ENCODE assay signal across 32 cellular contexts in genomic region chr14:33782923-33783322, GRCh38.
DNase-seq lines count a peak whose midpoint lies in the region; ATAC-seq and TF ChIP-seq lines count a peak whose summit lies in the region.
"Had no signal": no experiment of that assay in that cellular context is flagged by ENCODE, and none has a peak within 500 bp of the region (broad histone marks: within the 10 kb centered on the region; RNA-seq: fewer than 3 reads in every experiment).

No MANE protein-coding gene starts in this region.

- no peak overlapping the region for H3K4me2 ChIP-seq in neural progenitor cell
- H3K4me2 ChIP-seq: SK-N-SH, smooth muscle cell had no signal

- no peaks in the 10 kb centered on the region for H3K27me3 Mint-ChIP-seq in neural progenitor cell (ENCODE audit: insufficient read depth, low read depth)

- H4K20me1 ChIP-seq in neural progenitor cell (ENCODE audit: low read depth): no peaks in the 10 kb centered on the region

- H3F3A ChIP-seq in neural progenitor cell (ENCODE audit: low read depth): peaks cover 12% of the 10 kb centered on the region

- no peaks in the 10 kb centered on the region for H3K79me2 ChIP-seq in neural progenitor cell (ENCODE audit: low read depth)

- peak overlapping the region; percentile 31 for H3K4me3 Mint-ChIP-seq in neural progenitor cell
- H3K4me3 Mint-ChIP-seq: activated B cell treated with CpG ODN at 0.5 μM for 24 hours; activated CD8-positive, alpha-beta memory T cell treated with anti-CD3 and anti-CD28 coated beads, Interleukin-2, amount 10 ng/mL, durations not matched to agents 7 days and 5 days; activated naive CD8-positive, alpha-beta T cell treated with anti-CD3 and anti-CD28 coated beads for 36 hours; activated T-cell treated with anti-CD3 and anti-CD28 coated beads, Interleukin-2, amount 50 U/mL, for 4 hours; naive thymus-derived CD4-positive, alpha-beta T cell had no signal

- H3K27me3 ChIP-seq in SJCRH30: no peaks in the 10 kb centered on the region
- no peaks in the 10 kb centered on the region for H3K27me3 ChIP-seq in neural progenitor cell
- H3K27me3 ChIP-seq in brain microvascular endothelial cell (replicated peaks): no peaks in the 10 kb centered on the region
- H3K27me3 ChIP-seq in body of pancreas: no peaks in the 10 kb centered on the region
- H3K27me3 ChIP-seq: ascending aorta, esophagus muscularis mucosa had no signal

- no peak overlapping the region for H3K9ac ChIP-seq in neural progenitor cell
- H3K9ac ChIP-seq: SK-N-SH had no signal

- intact Hi-C loops in body of pancreas (cut with DNase I): no loop called here

- peaks cover 8% of the 10 kb centered on the region for H3K36me3 Mint-ChIP-seq in neural progenitor cell
- H3K36me3 Mint-ChIP-seq: activated CD8-positive, alpha-beta memory T cell treated with anti-CD3 and anti-CD28 coated beads, Interleukin-2, amount 10 ng/mL, durations not matched to agents 7 days and 5 days; activated naive CD8-positive, alpha-beta T cell treated with anti-CD3 and anti-CD28 coated beads for 36 hours; naive thymus-derived CD4-positive, alpha-beta T cell had no signal

- H3K27ac ChIP-seq in SJCRH30 (no peak overlapping the region), neural progenitor cell (no peak overlapping the region), brain microvascular endothelial cell (no peak overlapping the region), body of pancreas (no peak overlapping the region)
- H3K27ac ChIP-seq: 22Rv1, ascending aorta, esophagus muscularis mucosa had no signal

- no peak for TF ChIP-seq POLR2A in body of pancreas (IDR thresholded peaks at IDR 0.05)

- no peaks in the 10 kb centered on the region for H3K9me3 ChIP-seq in SJCRH30 (replicated peaks)
- H3K9me3 ChIP-seq in neural progenitor cell (ENCODE audit: low read depth): no peaks in the 10 kb centered on the region
- H3K9me3 ChIP-seq in body of pancreas: no peaks in the 10 kb centered on the region
- H3K9me3 ChIP-seq: ascending aorta, esophagus muscularis mucosa, SK-N-SH had no signal

- no peaks in the 10 kb centered on the region for H3K9me3 Mint-ChIP-seq in neural progenitor cell
- H3K9me3 Mint-ChIP-seq: activated B cell treated with CpG ODN at 0.5 μM for 24 hours; activated naive CD8-positive, alpha-beta T cell treated with anti-CD3 and anti-CD28 coated beads for 36 hours; activated T-cell treated with anti-CD3 and anti-CD28 coated beads, Interleukin-2, amount 50 U/mL, for 4 hours had no signal

- peaks cover 6% of the 10 kb centered on the region for H3K4me1 ChIP-seq in SJCRH30
- H3K4me1 ChIP-seq in neural progenitor cell: peaks cover 41% of the 10 kb centered on the region
- H3K4me1 ChIP-seq in body of pancreas: no peaks in the 10 kb centered on the region
- H3K4me1 ChIP-seq: ascending aorta had no signal

- ATAC-seq in body of pancreas: no peak
- ATAC-seq: activated CD8-positive, alpha-beta memory T cell treated with anti-CD3 and anti-CD28 coated beads, Interleukin-2, amount 10 ng/mL, durations not matched to agents 7 days and 5 days; activated T-cell treated with anti-CD3 and anti-CD28 coated beads, Interleukin-2, amount 50 U/mL, for 4 hours; naive thymus-derived CD4-positive, alpha-beta T cell; PC-3; stimulated activated naive CD8-positive, alpha-beta T cell treated with anti-CD3 and anti-CD28 coated beads, Interleukin-15, Interleukin-2, amounts not matched to agents 100 U/mL and 50 U/mL, for 24 hours had no signal

- DNase-seq in DMS153 (lab: John Stamatoyannopoulos, UW) (peak; percentile 14), DMS153 treated with DMSO at 0.1 percent for 48 hours (lab: John Stamatoyannopoulos, UW; ENCODE audit: unreplicated experiment) (no peak), NCI-H1436 treated with DMSO at 0.1 percent for 48 hours (lab: John Stamatoyannopoulos, UW) (peak; percentile 50), SJCRH30 (peak; percentile 19 to 28), neural progenitor cell (ENCODE audit: low spot score) (peak; percentile 38), brain microvascular endothelial cell (no peak), amygdala (lab: John Stamatoyannopoulos, UW) (no peak), body of pancreas (no peak)
- DNase-seq: activated B cell treated with CpG ODN at 0.5 μM for 24 hours; activated CD4-positive, alpha-beta T cell treated with anti-CD3 and anti-CD28 coated beads, Interleukin-2, amount 50 U/mL, for 4 hours; activated CD8-positive, alpha-beta memory T cell treated with anti-CD3 and anti-CD28 coated beads, Interleukin-2, amount 10 ng/mL, durations not matched to agents 7 days and 5 days; activated gamma-delta T cell; activated naive CD8-positive, alpha-beta T cell treated with anti-CD3 and anti-CD28 coated beads for 36 hours; activated T-cell treated with anti-CD3 and anti-CD28 coated beads, Interleukin-2, amount 50 U/mL, for 4 hours; C1 segment of cervical spinal cord; Calu3; central memory CD4-positive, alpha-beta T cell; cortex of kidney; DND-41; foreskin fibroblast; IMR-90; kidney; naive thymus-derived CD4-positive, alpha-beta T cell; NCI-H1694 treated with DMSO at 0.1 percent for 48 hours; NCI-H446 treated with DMSO at 0.1 percent for 48 hours; PC-3; SK-N-SH; stimulated activated naive CD8-positive, alpha-beta T cell treated with anti-CD3 and anti-CD28 coated beads, Interleukin-15, Interleukin-2, amounts not matched to agents 100 U/mL and 50 U/mL, for 24 hours had no signal

- WGBS in body of pancreas, 2 donors: 77 to 87% methylated on average over 6 of the region's 6 CpGs

- peak overlapping the region; percentile 82 for H2AFZ ChIP-seq in neural progenitor cell (replicated peaks)

- no peaks in the 10 kb centered on the region for H3K36me3 ChIP-seq in SJCRH30
- no peaks in the 10 kb centered on the region for H3K36me3 ChIP-seq in neural progenitor cell
- H3K36me3 ChIP-seq in brain microvascular endothelial cell (replicated peaks): no peaks in the 10 kb centered on the region
- H3K36me3 ChIP-seq in body of pancreas (replicated peaks in 1 of 2; ENCODE audit: insufficient read depth in 1 of 2, low read depth in 2 of 2): no peaks in the 10 kb centered on the region
- H3K36me3 ChIP-seq: ascending aorta, esophagus muscularis mucosa had no signal

- H3K4me3 ChIP-seq in SJCRH30: no peak overlapping the region
- H3K4me3 ChIP-seq in neural progenitor cell: no peak overlapping the region
- H3K4me3 ChIP-seq in brain microvascular endothelial cell (ENCODE audit: low read depth, low read length): no peak overlapping the region
- no peak overlapping the region for H3K4me3 ChIP-seq in body of pancreas
- H3K4me3 ChIP-seq: ascending aorta, esophagus muscularis mucosa, smooth muscle cell had no signal

- peaks cover 47% of the 10 kb centered on the region for H3K4me1 Mint-ChIP-seq in neural progenitor cell
- H3K4me1 Mint-ChIP-seq: activated B cell treated with CpG ODN at 0.5 μM for 24 hours; activated CD8-positive, alpha-beta memory T cell treated with anti-CD3 and anti-CD28 coated beads, Interleukin-2, amount 10 ng/mL, durations not matched to agents 7 days and 5 days; activated naive CD8-positive, alpha-beta T cell treated with anti-CD3 and anti-CD28 coated beads for 36 hours; naive thymus-derived CD4-positive, alpha-beta T cell had no signal

- H3K27ac Mint-ChIP-seq in neural progenitor cell: peak overlapping the region; percentile 91
- H3K27ac Mint-ChIP-seq: activated B cell treated with CpG ODN at 0.5 μM for 24 hours; activated CD8-positive, alpha-beta memory T cell treated with anti-CD3 and anti-CD28 coated beads, Interleukin-2, amount 10 ng/mL, durations not matched to agents 7 days and 5 days; activated naive CD8-positive, alpha-beta T cell treated with anti-CD3 and anti-CD28 coated beads for 36 hours; naive thymus-derived CD4-positive, alpha-beta T cell had no signal

- in situ Hi-C loops in brain microvascular endothelial cell (cut with HindIII; ENCODE audit: low pct_ligation_motif_present, low sequenced_read_pairs): loop anchor here (25.0 kb wide), 1 partner anchor 1196 kb away; no protein-coding TSS in a partner anchor

- no peak for TF ChIP-seq CTCF in neural progenitor cell (IDR thresholded peaks at IDR 0.05)
- no peak for TF ChIP-seq CTCF in brain microvascular endothelial cell (IDR thresholded peaks at IDR 0.05; ENCODE audit: low read depth, low read length, missing control alignments)
- TF ChIP-seq CTCF in body of pancreas (IDR thresholded peaks at IDR 0.05): no peak

Comparison
In these comparisons a context has a peak if more than half of its experiments do, and no peak if none do; other contexts are left out.
1. DNase-seq: peak in DMS153 (single experiment), NCI-H1436 treated with DMSO at 0.1 percent for 48 hours (single experiment), SJCRH30 (2 of 2) and neural progenitor cell (single experiment); none in DMS153 treated with DMSO at 0.1 percent for 48 hours (single experiment), brain microvascular endothelial cell (single experiment), amygdala (0 of 56) and body of pancreas (0 of 4).